ENCODE assay signal across 2 cellular contexts in the genomic region with DNA sequence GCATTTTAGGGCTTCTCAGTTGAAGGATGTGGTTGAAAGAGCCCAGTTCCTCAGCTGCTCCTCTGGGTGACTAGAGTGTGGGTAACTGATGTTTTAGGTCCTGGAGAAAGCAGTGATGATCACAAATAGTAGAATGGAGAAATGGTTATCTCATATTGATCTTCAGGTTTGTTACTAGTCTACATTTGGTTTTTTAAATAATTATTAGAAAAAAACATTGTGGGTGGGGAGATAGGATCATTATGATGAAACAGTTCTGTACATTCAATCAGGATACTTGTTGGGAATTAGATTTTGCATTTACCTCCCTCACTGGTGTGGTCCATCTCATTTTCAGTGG.
A peak's percentile ranks its signal among the peaks of the same experiment; 100 is the strongest.
TF ChIP-seq lines count a peak whose summit lies in the region.

No MANE protein-coding gene starts in this region.

TF ChIP-seq in HCT116, 20 proteins besides CTCF, POLR2A, EP300 and RAD21:
- TF ChIP-seq ZFX (IDR thresholded peaks at IDR 0.05): no peak
- 0 out of 2 replicates have a peak, but pooled peaks have one; percentile 23 for TF ChIP-seq SP1 (IDR thresholded peaks at IDR 0.05; ENCODE audit: low read depth)
- no peak for TF ChIP-seq ZNF274 (IDR thresholded peaks at IDR 0.05; ENCODE audit: low read depth, low read length)
- no peak for TF ChIP-seq POLR2AphosphoS5 (IDR thresholded peaks at IDR 0.05; ENCODE audit: low read depth, low read length)

TF ChIP-seq in K562, 482 proteins besides CTCF, POLR2A, EP300 and RAD21:
- no peak for TF ChIP-seq CEBPG (CRISPR knock-in tag; IDR thresholded peaks at IDR 0.05)
- TF ChIP-seq CEBPG (tag; conservative IDR thresholded peaks at IDR 0.05 in 1 of 2, IDR thresholded peaks at IDR 0.05 in 1 of 2): 0 out of 4 replicates have a peak, but pooled peaks of 1 of the 2 experiments have one; percentile 4
- TF ChIP-seq, protein P1, sequence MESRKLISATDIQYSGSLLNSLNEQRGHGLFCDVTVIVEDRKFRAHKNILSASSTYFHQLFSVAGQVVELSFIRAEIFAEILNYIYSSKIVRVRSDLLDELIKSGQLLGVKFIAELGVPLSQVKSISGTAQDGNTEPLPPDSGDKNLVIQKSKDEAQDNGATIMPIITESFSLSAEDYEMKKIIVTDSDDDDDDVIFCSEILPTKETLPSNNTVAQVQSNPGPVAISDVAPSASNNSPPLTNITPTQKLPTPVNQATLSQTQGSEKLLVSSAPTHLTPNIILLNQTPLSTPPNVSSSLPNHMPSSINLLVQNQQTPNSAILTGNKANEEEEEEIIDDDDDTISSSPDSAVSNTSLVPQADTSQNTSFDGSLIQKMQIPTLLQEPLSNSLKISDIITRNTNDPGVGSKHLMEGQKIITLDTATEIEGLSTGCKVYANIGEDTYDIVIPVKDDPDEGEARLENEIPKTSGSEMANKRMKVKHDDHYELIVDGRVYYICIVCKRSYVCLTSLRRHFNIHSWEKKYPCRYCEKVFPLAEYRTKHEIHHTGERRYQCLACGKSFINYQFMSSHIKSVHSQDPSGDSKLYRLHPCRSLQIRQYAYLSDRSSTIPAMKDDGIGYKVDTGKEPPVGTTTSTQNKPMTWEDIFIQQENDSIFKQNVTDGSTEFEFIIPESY (CRISPR knock-in tag; IDR thresholded peaks at IDR 0.05): peak; percentile 6; the same call in 1 of the 2 replicates
- TF ChIP-seq NONO (IDR thresholded peaks at IDR 0.05; ENCODE audit: low read depth in 2 of 2, low read length in 1 of 2): no peak
